ENCODE assay signal across 2 cellular contexts in the genomic region with DNA sequence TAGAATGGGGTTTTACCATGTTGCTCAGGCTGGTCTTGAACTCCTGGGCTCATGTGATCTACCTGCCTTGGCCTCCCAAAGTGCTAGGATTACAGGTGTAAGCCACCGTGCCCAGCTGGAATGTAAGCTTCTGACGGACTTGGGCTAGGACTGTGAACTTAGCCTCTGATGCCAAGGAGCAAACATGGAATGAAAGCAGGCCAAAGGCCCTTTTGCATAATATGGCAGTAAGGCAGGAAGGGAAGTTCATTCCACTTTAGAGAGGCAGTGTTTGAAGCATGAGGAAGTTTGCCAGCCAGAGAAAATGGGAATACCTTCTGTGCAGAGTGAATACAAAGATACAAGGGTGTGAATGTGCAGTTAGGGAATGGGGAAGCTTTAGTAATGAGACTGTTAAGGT.
TF ChIP-seq lines count a peak whose summit lies in the region.

No MANE protein-coding gene starts in this region.

TF ChIP-seq in IMR-90, 13 proteins besides CTCF, POLR2A, EP300 and RAD21:
- TF ChIP-seq MAZ (IDR thresholded peaks at IDR 0.05; ENCODE audit: borderline replicate concordance, low read depth, low read length): no peak
- TF ChIP-seq NFE2L2 (IDR thresholded peaks at IDR 0.05; ENCODE audit: low read depth, low read length): no peak
- no peak for TF ChIP-seq MAFK (IDR thresholded peaks at IDR 0.05; ENCODE audit: low read depth, low read length)
- TF ChIP-seq SMC3 (IDR thresholded peaks at IDR 0.05; ENCODE audit: low read depth, low read length): no peak
- TF ChIP-seq CEBPB (IDR thresholded peaks at IDR 0.05; ENCODE audit: low read depth, low read length): no peak
- TF ChIP-seq RCOR1 (IDR thresholded peaks at IDR 0.05; ENCODE audit: insufficient replicate concordance, low read length): no peak

TF ChIP-seq in H1, 55 proteins besides CTCF, POLR2A, EP300 and RAD21:
- TF ChIP-seq, protein P1, sequence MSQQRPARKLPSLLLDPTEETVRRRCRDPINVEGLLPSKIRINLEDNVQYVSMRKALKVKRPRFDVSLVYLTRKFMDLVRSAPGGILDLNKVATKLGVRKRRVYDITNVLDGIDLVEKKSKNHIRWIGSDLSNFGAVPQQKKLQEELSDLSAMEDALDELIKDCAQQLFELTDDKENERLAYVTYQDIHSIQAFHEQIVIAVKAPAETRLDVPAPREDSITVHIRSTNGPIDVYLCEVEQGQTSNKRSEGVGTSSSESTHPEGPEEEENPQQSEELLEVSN (IDR thresholded peaks at IDR 0.05): no peak
- peak; percentile 42; the same call in 1 of the 2 replicates for TF ChIP-seq POLR2AphosphoS5 (IDR thresholded peaks at IDR 0.05; ENCODE audit: low read depth, low read length)
